ENCODE assay signal across 16 cellular contexts in the genomic region with DNA sequence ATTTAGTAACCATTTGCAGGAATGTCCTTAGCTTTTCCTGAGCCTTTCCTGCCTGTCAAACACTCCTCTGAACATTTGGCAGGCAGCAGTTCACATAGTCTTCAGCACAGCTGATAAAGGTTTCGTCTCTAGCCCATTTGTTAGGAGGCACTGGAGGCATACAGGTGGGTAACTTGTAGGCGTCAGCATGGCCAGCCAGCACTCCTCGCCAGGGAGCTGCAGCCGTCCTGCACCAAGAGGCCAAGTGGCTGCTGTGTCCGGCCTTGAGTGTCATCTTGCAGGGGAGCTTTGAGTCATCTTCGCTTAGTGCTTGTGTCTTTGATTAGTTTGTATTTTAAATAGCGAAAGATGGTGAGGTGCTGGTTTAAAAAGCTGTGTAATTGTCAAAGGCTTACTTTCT.
DNase-seq lines count a peak whose midpoint lies in the region; ATAC-seq, FAIRE-seq and TF ChIP-seq lines count a peak whose summit lies in the region.
"Had no signal": no experiment of that assay in that cellular context is flagged by ENCODE, and none has a peak within 500 bp of the region (broad histone marks: within the 10 kb centered on the region; RNA-seq: fewer than 3 reads in every experiment).

No MANE protein-coding gene starts in this region.

- H3K27ac ChIP-seq in GM12878 (ENCODE audit: control insufficient read depth, insufficient read depth) = peak overlapping the region; percentile 80
- H3K27ac ChIP-seq: hepatocyte, parathyroid adenoma, tibial nerve had no signal

- peak; percentile 84 for FAIRE-seq in GM12891 (lab: Jason Lieb, UNC)
- FAIRE-seq in GM12878 (lab: Jason Lieb, UNC) = peak; percentile 41

- no peaks in the 10 kb centered on the region; the same call in 2 of the 3 replicates for H3K9me3 ChIP-seq in GM12878 (replicated peaks; ENCODE audit: control insufficient read depth, insufficient read depth, low read length)
- H3K9me3 ChIP-seq: mucosa of descending colon, tibial nerve had no signal

- BruUV-seq in GM12878 (replicated peaks; lab: Mats Ljungman, UMichigan) = no TSS peak

- H3K4me2 ChIP-seq in GM12878 (ENCODE audit: control insufficient read depth, insufficient read depth) = peak overlapping the region; percentile 76
- H3K4me2 ChIP-seq: hepatocyte had no signal

- intact Hi-C loops in GM12878 (cut with micrococcal nuclease; ENCODE audit: unreplicated experiment) = no loop called here

- no peaks in the 10 kb centered on the region for H3K79me2 ChIP-seq in GM12878 (ENCODE audit: control insufficient read depth, insufficient read depth, low read length)
- H3K79me2 ChIP-seq: hepatocyte, parathyroid adenoma had no signal

- no peak for TF ChIP-seq POLR2A in GM12891 (IDR thresholded peaks at IDR 0.05; ENCODE audit: low read depth, low read length)
- no peak for TF ChIP-seq POLR2A in GM12878 (IDR thresholded peaks at IDR 0.05; ENCODE audit: low read depth, low read length)

- no peak overlapping the region for H3K4me3 Mint-ChIP-seq in T-cell

- in situ Hi-C loops in GM12878 (cut with MboI) = no loop called here

- no peak for TF ChIP-seq EP300 in GM12878 (IDR thresholded peaks at IDR 0.05; ENCODE audit: borderline replicate concordance in 1 of 2, control insufficient read depth in 1 of 2, low read depth in 2 of 2, low read length in 2 of 2)

- H2AFZ ChIP-seq in GM12878 (ENCODE audit: control insufficient read depth, low read depth, low read length) = peak overlapping the region; percentile 41
- H2AFZ ChIP-seq: hepatocyte, parathyroid adenoma had no signal

- peak overlapping the region in 1 of 2 donors; percentile 47 for H3K27ac Mint-ChIP-seq in T-cell

- no peak for TF ChIP-seq RAD21 in GM12878 (IDR thresholded peaks at IDR 0.05; ENCODE audit: insufficient read depth, low read depth, low read length)

- no peaks in the 10 kb centered on the region for H3K27me3 ChIP-seq in GM12878 (replicated peaks in 1 of 2; ENCODE audit: control insufficient read depth in 2 of 2, insufficient read depth in 2 of 2, low read length in 1 of 2)
- H3K27me3 ChIP-seq: hepatocyte, tibial nerve had no signal

- no peaks in the 10 kb centered on the region for H4K20me1 ChIP-seq in GM12878 (ENCODE audit: control insufficient read depth, insufficient read depth)

- H3K36me3 ChIP-seq in GM12878 (ENCODE audit: control insufficient read depth in 2 of 2, insufficient read depth in 2 of 2, low read length in 1 of 2) = peaks cover 0 to 3% of the 10 kb centered on the region in 2 experiments; a peak in 2 of 4 replicates

- RAD21 ChIA-PET in GM12878 (lab: Charles Lee; ENCODE audit: unreplicated experiment) = interaction anchor here (0.9 kb wide), 1 partner anchor 16 kb away, joined by 3 read pairs; no protein-coding TSS in a partner anchor

- peak overlapping the region; percentile 38 for H3K9ac ChIP-seq in GM12878 (ENCODE audit: control insufficient read depth, insufficient read depth, low read length)
- H3K9ac ChIP-seq: parathyroid adenoma had no signal

- no peak for DNase-seq in GM12891 (ENCODE audit: insufficient read length, low spot score)
- no peak for DNase-seq in GM12878 (ENCODE audit: low read depth, low spot score)
- no peak for DNase-seq in NCI-H1436 treated with DMSO at 0.1 percent for 48 hours (lab: John Stamatoyannopoulos, UW)
- no peak for DNase-seq in T-cell
- no peak for DNase-seq in SW 1271 (lab: John Stamatoyannopoulos, UW)
- DNase-seq: activated gamma-delta T cell treated with Interleukin-2 at 50 U/mL for 16 hours; mucosa of descending colon; NCI-H1436; NCI-H2227 treated with DMSO at 0.1 percent for 48 hours; stimulated activated CD4-positive, alpha-beta T cell treated with anti-CD3 and anti-CD28 coated beads, Interleukin-4, amount 100 ng/mL, for 4 hours had no signal

- SMC1A ChIA-PET in GM12878 (lab: Charles Lee; ENCODE audit: uncharacterized antibody, unreplicated experiment) = interaction anchor here (1.0 to 1.1 kb wide), 2 partner anchors 17 to 226 kb away, joined by 3 to 4 read pairs; no protein-coding TSS in a partner anchor

- peaks cover 15% of the 10 kb centered on the region for H3K4me1 ChIP-seq in GM12878 (ENCODE audit: control insufficient read depth, insufficient read depth, low read length)
- H3K4me1 ChIP-seq: parathyroid adenoma, tibial nerve had no signal

- peaks cover 68% of the 10 kb centered on the region for H3K36me3 Mint-ChIP-seq in T-cell

- POLR2A ChIA-PET in GM12878 (lab: Charles Lee) = no interaction called here
- POLR2A ChIA-PET in T-cell (lab: Charles Lee) = interaction anchor here in 1 of 2 donors (0.6 kb wide), 1 partner anchor 17 kb away, joined by 10 read pairs; no protein-coding TSS in a partner anchor

- no peaks in the 10 kb centered on the region for H3K9me3 Mint-ChIP-seq in T-cell

- peak; percentile 24 for ATAC-seq in GM19372 (IDR thresholded peaks at IDR 0.05; ENCODE audit: low read depth, unreplicated experiment)
- peak; percentile 19 for ATAC-seq in HG03378 (IDR thresholded peaks at IDR 0.05; ENCODE audit: unreplicated experiment)
- no peak; the same call in 2 of the 3 replicates for ATAC-seq in GM12878
- no peak for ATAC-seq in GM21367 (IDR thresholded peaks at IDR 0.05; ENCODE audit: unreplicated experiment)
- ATAC-seq in T-cell (replicated peaks in 1 of 4) = no peak
- ATAC-seq: mucosa of descending colon had no signal

- H3K4me1 Mint-ChIP-seq in T-cell = peaks cover 13 to 21% (median 19%) of the 10 kb centered on the region in 3 donors

- WGBS in GM12878 (ENCODE audit: insufficient coverage, insufficient replicate concordance, low lambda C conversion rate, missing lambda C conversion rate) = 1% methylated on average over 7 of the region's 7 CpGs

- CTCF ChIA-PET in GM12878 (lab: Yijun Ruan, JAX) (interaction anchor here (1.3 kb wide), 1 partner anchor 16 kb away, joined by 3 read pairs; no protein-coding TSS in a partner anchor), T-cell (lab: Charles Lee) (no interaction called here)

- H3K4me3 ChIP-seq in GM12878 = peak overlapping the region; percentile 7; the same call in 1 of the 2 replicates
- H3K4me3 ChIP-seq: hepatocyte, mucosa of descending colon, tibial nerve had no signal

- TF ChIP-seq CTCF in GM12878 (IDR thresholded peaks at IDR 0.05 in 2 of 3, conservative IDR thresholded peaks at IDR 0.05 in 1 of 3; ENCODE audit: control insufficient read depth in 2 of 3, extremely low read depth in 1 of 3, insufficient read depth in 1 of 3, low read depth in 3 of 3, low read length in 3 of 3) = no peak

- H3K27me3 Mint-ChIP-seq in T-cell = no peaks in the 10 kb centered on the region

TF ChIP-seq in GM12891, 5 proteins besides CTCF, POLR2A, EP300 and RAD21:
- no peak for TF ChIP-seq POU2F2 (IDR thresholded peaks at IDR 0.05; ENCODE audit: low read depth, low read length)
- TF ChIP-seq TAF1 (IDR thresholded peaks at IDR 0.05; ENCODE audit: low read depth, low read length) = no peak
- no peak for TF ChIP-seq PAX5 (IDR thresholded peaks at IDR 0.05; ENCODE audit: insufficient read depth, low read length, severe bottlenecking)
- TF ChIP-seq SPI1 (IDR thresholded peaks at IDR 0.05; ENCODE audit: low read depth, low read length) = no peak
- no peak for TF ChIP-seq POLR2AphosphoS5 (IDR thresholded peaks at IDR 0.05; ENCODE audit: low read depth, low read length)

TF ChIP-seq in GM12878, 131 proteins besides CTCF, POLR2A, EP300 and RAD21:
- no peak for TF ChIP-seq CHD1 (IDR thresholded peaks at IDR 0.05; ENCODE audit: low read depth, low read length)
- peak; percentile 42 for TF ChIP-seq BCL3 (IDR thresholded peaks at IDR 0.05; ENCODE audit: borderline replicate concordance, insufficient read depth, low read depth, low read length, poor library complexity, severe bottlenecking)

Comparison
In these comparisons a context has a peak if more than half of its experiments do, and no peak if none do; other contexts are left out.
1. ATAC-seq: peak in GM19372 (single experiment) and HG03378 (single experiment); none in GM12878 (single experiment), GM21367 (single experiment) and T-cell (0 of 4).